ENCODE assay signal across 8 cellular contexts in the genomic region with DNA sequence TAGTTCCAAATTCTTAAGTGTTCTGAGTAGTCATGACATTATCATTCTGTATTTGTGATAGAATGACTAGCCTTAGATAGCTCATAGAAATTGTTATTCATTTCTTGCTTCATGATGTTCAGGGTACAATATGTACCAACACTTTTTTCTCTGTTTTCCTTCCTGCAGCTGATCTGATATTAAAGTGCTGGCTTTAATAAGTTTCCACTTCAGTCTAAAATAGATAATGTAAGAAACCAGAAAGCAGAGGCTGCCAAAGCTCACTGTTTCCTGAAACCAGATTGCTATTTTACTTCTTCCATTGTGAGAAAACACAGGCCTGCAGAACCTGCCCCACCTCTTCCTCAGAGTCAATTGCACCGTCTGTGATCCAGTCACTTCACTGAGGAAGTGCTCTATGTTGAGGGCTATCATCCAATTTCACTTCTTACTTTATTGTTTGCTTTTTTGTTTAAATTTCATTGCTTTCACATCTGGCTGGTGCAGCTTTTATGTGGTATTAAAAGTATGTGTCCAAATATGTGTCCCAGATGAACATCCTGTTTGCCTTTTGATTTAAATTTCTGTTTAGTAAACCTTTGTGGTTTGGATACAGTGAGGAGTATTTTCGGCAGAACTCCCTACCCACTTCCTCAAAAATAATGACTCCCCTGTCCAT.
DNase-seq lines count a peak whose midpoint lies in the region; ATAC-seq and TF ChIP-seq lines count a peak whose summit lies in the region.

No MANE protein-coding gene starts in this region.

- H3K4me3 ChIP-seq in NB4 (ENCODE audit: low read depth, low read length): no peak overlapping the region

- no peak for TF ChIP-seq POLR2A in NB4 (IDR thresholded peaks at IDR 0.05; ENCODE audit: extremely low read depth, insufficient read length)

- no peak for TF ChIP-seq CTCF in NB4 (IDR thresholded peaks at IDR 0.05; ENCODE audit: low read depth, low read length)
- no peak for TF ChIP-seq CTCF in omental fat pad (IDR thresholded peaks at IDR 0.05)

- ATAC-seq in GM19395 (IDR thresholded peaks at IDR 0.05; ENCODE audit: unreplicated experiment) (peak; percentile 86), omental fat pad (ENCODE audit: low FRiP score) (peak; percentile 95)

- H3K27ac ChIP-seq in epithelial cell of prostate: peak overlapping the region; percentile 75

- DNase-seq in NB4 (ENCODE audit: low read depth) (peak; percentile 10), epithelial cell of prostate (ENCODE audit: low read depth, low spot score) (no peak), omental fat pad (ENCODE audit: low spot score) (no peak), DMS79 (lab: John Stamatoyannopoulos, UW) (no peak), NCI-H526 (lab: John Stamatoyannopoulos, UW) (no peak), NCI-H524 (lab: John Stamatoyannopoulos, UW) (no peak)
- no peak for DNase-seq in activated CD4-positive, alpha-beta T cell treated with anti-CD3 and anti-CD28 coated beads for 4 hours
